Comparison of ENCODE assay signal across 8 cellular contexts in the genomic region with DNA sequence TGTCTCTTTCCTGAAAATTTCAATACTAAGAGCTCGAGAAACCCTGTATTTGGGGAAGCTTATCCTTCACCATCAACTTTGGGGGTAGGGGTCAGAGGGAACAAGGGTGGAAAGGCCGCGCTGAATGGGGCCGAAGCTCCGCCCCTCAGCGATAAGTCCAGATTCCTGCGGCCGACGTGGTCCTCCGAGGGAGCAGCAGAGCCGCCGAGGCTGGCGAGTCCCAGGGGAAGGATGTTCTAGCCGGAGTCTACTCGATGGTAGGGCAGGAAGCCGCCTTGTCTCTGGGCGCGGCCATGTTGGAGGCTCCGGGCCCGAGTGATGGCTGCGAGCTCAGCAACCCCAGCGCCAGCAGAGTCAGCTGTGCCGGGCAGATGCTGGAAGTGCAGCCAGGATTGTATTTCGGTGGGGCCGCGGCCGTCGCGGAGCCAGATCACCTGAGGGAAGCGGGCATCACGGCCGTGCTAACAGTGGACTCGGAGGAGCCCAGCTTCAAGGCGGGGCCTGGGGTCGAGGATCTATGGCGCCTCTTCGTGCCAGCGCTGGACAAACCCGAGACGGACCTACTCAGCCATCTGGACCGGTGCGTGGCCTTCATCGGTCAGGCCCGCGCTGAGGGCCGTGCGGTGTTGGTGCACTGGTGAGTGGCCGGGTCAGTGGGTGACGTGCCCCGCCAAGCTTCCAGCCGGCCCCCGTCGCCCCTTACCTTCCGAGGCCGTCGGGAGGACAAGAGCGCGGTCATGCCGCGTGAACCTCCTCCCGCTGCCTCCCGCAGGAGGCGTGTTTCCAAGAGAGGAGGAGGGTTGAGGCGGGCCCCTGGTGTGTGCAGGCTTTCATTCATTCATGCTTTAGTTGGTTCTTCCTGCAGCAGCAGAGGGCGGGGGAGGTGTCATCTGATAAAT. TPM values are rescaled to one million over a fixed set of nuclear protein-coding genes. Genes with fewer than 3 reads are reported as not detected.
DNase-seq lines count a peak whose midpoint lies in the region; ATAC-seq and TF ChIP-seq lines count a peak whose summit lies in the region.

A gene with protein sequence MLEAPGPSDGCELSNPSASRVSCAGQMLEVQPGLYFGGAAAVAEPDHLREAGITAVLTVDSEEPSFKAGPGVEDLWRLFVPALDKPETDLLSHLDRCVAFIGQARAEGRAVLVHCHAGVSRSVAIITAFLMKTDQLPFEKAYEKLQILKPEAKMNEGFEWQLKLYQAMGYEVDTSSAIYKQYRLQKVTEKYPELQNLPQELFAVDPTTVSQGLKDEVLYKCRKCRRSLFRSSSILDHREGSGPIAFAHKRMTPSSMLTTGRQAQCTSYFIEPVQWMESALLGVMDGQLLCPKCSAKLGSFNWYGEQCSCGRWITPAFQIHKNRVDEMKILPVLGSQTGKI (plus strand): TSS at position 278 of the 899 bp plus-strand sequence. CDS start 16 bp downstream, at position 294.

- H3K4me2 ChIP-seq in BLaER1, result peak within 1 kb of the TSS; percentile 85

- H3K27ac Mint-ChIP-seq in activated CD4-positive, alpha-beta T cell treated with anti-CD3 and anti-CD28 coated beads, Interleukin-2, amount 10 ng/mL, durations not matched to agents 24 days and 14 days, result peak within 1 kb of the TSS; percentile 100

- H3K9ac ChIP-seq in BLaER1, result peak within 1 kb of the TSS; percentile 90

- intact Hi-C loops in activated CD4-positive, alpha-beta T cell treated with anti-CD3 and anti-CD28 coated beads, Interleukin-2, amount 10 ng/mL, durations not matched to agents 24 days and 14 days (cut with micrococcal nuclease), result loop anchor here (1.0 kb wide), 1 partner anchor 17 kb away; a partner anchor contains a TSS
- intact Hi-C loops in left colon (cut with DNase I, micrococcal nuclease), result loop anchor here in 1 of 2 donors (10.0 kb wide), 1 partner anchor 265 kb away; no protein-coding TSS in a partner anchor

- H3K27ac ChIP-seq in BLaER1 (peak within 1 kb of the TSS; percentile 86), coronary artery (peak within 1 kb of the TSS; percentile 72 to 96)

- ATAC-seq in HG03442 (IDR thresholded peaks at IDR 0.05; ENCODE audit: unreplicated experiment), result peak; percentile 94
- peak; percentile 99 for ATAC-seq in left colon

- H3K27me3 Mint-ChIP-seq in activated CD4-positive, alpha-beta T cell treated with anti-CD3 and anti-CD28 coated beads, Interleukin-2, amount 10 ng/mL, durations not matched to agents 24 days and 14 days, result peaks cover 17% of the 10 kb centered on the region

- peaks cover 30% of the 10 kb centered on the region for H3K36me3 Mint-ChIP-seq in activated CD4-positive, alpha-beta T cell treated with anti-CD3 and anti-CD28 coated beads, Interleukin-2, amount 10 ng/mL, durations not matched to agents 24 days and 14 days (ENCODE audit: low read depth)

- peaks cover 37% of the 10 kb centered on the region for H3K36me3 ChIP-seq in BLaER1

- peaks cover 31% of the 10 kb centered on the region for H3K4me1 Mint-ChIP-seq in activated CD4-positive, alpha-beta T cell treated with anti-CD3 and anti-CD28 coated beads, Interleukin-2, amount 10 ng/mL, durations not matched to agents 24 days and 14 days

- H3K4me3 ChIP-seq in BLaER1, result peak within 1 kb of the TSS; percentile 96
- H3K4me3 ChIP-seq in coronary artery, result peak within 1 kb of the TSS; percentile 96

- peak within 1 kb of the TSS; percentile 99 for H3K4me3 Mint-ChIP-seq in activated CD4-positive, alpha-beta T cell treated with anti-CD3 and anti-CD28 coated beads, Interleukin-2, amount 10 ng/mL, durations not matched to agents 24 days and 14 days

- H3K9me3 Mint-ChIP-seq in activated CD4-positive, alpha-beta T cell treated with anti-CD3 and anti-CD28 coated beads, Interleukin-2, amount 10 ng/mL, durations not matched to agents 24 days and 14 days, result peaks cover 9% of the 10 kb centered on the region

- TF ChIP-seq CTCF in coronary artery (IDR thresholded peaks at IDR 0.05), result no peak

- H3K27me3 ChIP-seq in BLaER1, result no peaks in the 10 kb centered on the region

- peaks cover 21% of the 10 kb centered on the region for H4K20me1 ChIP-seq in BLaER1

- DNase-seq in GM19238 (ENCODE audit: insufficient read length, low spot score), result peak; percentile 74
- peak; percentile 67 for DNase-seq in NCI-H524 treated with DMSO at 0.1 percent for 48 hours (lab: John Stamatoyannopoulos, UW)
- DNase-seq in activated CD4-positive, alpha-beta T cell treated with anti-CD3 and anti-CD28 coated beads, Interleukin-2, amount 10 ng/mL, durations not matched to agents 24 days and 14 days, result peak; percentile 95
- DNase-seq in coronary artery (ENCODE audit: low spot score), result peak; percentile 96
- DNase-seq in left colon, result peak; percentile 93 to 94
- peak; percentile 92 for DNase-seq in stimulated activated CD4-positive, alpha-beta T cell treated with anti-CD3 and anti-CD28 coated beads, Interleukin-1b, Interleukin-23, amount 100 ng/mL, for 48 hours

- peaks cover 21% of the 10 kb centered on the region for H3K4me1 ChIP-seq in BLaER1

- H3K9me3 ChIP-seq in BLaER1, result no peaks in the 10 kb centered on the region

RNA-seq across cellular contexts. Expression of the gene that starts here (rescaled TPM):
- 38.2 and 39.7 TPM in 2 replicates for total RNA-seq in activated CD4-positive, alpha-beta T cell treated with anti-CD3 and anti-CD28 coated beads, Interleukin-2, amount 10 ng/mL, durations not matched to agents 24 days and 14 days
- total RNA-seq in left colon, result 10 to 100 TPM; 13.3 to 17.4 TPM

Comparison
In these comparisons a context has a peak if more than half of its experiments do, and no peak if none do; other contexts are left out.
1. Peak in every context shown above with its lines: DNase-seq, ATAC-seq, H3K4me3 ChIP-seq and H3K27ac ChIP-seq.